1 cellular context compared by ENCODE assay signal in genomic region chr4:22336822-22337221, GRCh38.
TF ChIP-seq lines count a peak whose summit lies in the region.

No MANE protein-coding gene starts in this region.

TF ChIP-seq in GM23338, 12 proteins besides CTCF, POLR2A, EP300 and RAD21 (continued from another document):
- TF ChIP-seq, protein P1, sequence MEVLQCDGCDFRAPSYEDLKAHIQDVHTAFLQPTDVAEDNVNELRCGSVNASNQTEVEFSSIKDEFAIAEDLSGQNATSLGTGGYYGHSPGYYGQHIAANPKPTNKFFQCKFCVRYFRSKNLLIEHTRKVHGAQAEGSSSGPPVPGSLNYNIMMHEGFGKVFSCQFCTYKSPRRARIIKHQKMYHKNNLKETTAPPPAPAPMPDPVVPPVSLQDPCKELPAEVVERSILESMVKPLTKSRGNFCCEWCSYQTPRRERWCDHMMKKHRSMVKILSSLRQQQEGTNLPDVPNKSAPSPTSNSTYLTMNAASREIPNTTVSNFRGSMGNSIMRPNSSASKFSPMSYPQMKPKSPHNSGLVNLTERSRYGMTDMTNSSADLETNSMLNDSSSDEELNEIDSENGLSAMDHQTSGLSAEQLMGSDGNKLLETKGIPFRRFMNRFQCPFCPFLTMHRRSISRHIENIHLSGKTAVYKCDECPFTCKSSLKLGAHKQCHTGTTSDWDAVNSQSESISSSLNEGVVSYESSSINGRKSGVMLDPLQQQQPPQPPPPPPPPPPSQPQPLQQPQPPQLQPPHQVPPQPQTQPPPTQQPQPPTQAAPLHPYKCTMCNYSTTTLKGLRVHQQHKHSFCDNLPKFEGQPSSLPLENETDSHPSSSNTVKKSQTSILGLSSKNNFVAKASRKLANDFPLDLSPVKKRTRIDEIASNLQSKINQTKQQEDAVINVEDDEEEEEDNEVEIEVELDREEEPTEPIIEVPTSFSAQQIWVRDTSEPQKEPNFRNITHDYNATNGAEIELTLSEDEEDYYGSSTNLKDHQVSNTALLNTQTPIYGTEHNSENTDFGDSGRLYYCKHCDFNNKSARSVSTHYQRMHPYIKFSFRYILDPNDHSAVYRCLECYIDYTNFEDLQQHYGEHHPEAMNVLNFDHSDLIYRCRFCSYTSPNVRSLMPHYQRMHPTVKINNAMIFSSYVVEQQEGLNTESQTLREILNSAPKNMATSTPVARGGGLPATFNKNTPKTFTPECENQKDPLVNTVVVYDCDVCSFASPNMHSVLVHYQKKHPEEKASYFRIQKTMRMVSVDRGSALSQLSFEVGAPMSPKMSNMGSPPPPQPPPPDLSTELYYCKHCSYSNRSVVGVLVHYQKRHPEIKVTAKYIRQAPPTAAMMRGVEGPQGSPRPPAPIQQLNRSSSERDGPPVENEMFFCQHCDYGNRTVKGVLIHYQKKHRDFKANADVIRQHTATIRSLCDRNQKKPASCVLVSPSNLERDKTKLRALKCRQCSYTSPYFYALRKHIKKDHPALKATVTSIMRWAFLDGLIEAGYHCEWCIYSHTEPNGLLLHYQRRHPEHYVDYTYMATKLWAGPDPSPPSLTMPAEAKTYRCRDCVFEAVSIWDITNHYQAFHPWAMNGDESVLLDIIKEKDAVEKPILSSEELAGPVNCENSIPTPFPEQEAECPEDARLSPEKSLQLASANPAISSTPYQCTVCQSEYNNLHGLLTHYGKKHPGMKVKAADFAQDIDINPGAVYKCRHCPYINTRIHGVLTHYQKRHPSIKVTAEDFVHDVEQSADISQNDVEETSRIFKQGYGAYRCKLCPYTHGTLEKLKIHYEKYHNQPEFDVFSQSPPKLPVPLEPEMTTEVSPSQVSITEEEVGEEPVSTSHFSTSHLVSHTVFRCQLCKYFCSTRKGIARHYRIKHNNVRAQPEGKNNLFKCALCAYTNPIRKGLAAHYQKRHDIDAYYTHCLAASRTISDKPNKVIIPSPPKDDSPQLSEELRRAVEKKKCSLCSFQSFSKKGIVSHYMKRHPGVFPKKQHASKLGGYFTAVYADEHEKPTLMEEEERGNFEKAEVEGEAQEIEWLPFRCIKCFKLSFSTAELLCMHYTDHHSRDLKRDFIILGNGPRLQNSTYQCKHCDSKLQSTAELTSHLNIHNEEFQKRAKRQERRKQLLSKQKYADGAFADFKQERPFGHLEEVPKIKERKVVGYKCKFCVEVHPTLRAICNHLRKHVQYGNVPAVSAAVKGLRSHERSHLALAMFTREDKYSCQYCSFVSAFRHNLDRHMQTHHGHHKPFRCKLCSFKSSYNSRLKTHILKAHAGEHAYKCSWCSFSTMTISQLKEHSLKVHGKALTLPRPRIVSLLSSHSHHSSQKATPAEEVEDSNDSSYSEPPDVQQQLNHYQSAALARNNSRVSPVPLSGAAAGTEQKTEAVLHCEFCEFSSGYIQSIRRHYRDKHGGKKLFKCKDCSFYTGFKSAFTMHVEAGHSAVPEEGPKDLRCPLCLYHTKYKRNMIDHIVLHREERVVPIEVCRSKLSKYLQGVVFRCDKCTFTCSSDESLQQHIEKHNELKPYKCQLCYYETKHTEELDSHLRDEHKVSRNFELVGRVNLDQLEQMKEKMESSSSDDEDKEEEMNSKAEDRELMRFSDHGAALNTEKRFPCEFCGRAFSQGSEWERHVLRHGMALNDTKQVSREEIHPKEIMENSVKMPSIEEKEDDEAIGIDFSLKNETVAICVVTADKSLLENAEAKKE (CRISPR knock-in tag; IDR thresholded peaks at IDR 0.05) = no peak
- TF ChIP-seq CREB1 (CRISPR knock-in tag; IDR thresholded peaks at IDR 0.05; ENCODE audit: low read depth) (no peak), ZNF331 (CRISPR knock-in tag; IDR thresholded peaks at IDR 0.05; ENCODE audit: low read depth) (no peak), POLR2AphosphoS5 (IDR thresholded peaks at IDR 0.05; ENCODE audit: low read depth) (no peak), NANOG (IDR thresholded peaks at IDR 0.05; ENCODE audit: borderline replicate concordance) (no peak)
TF ChIP-seq in GM23338: peak in this region for 0.
